ENCODE assay signal across 1 cellular context in genomic region chr2:20048488-20049443, GRCh38.
TF ChIP-seq lines count a peak whose summit lies in the region.

No MANE protein-coding gene starts in this region.

TF ChIP-seq in K562, 482 proteins besides CTCF, POLR2A, EP300 and RAD21:
- TF ChIP-seq, protein P1, sequence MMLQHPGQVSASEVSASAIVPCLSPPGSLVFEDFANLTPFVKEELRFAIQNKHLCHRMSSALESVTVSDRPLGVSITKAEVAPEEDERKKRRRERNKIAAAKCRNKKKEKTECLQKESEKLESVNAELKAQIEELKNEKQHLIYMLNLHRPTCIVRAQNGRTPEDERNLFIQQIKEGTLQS (IDR thresholded peaks at IDR 0.05), result peak; percentile 28; the same call in 1 of the 2 replicates
- TF ChIP-seq, protein P1 (CRISPR knock-in tag; conservative IDR thresholded peaks at IDR 0.05), result no peak
- TF ChIP-seq SOX6 (IDR thresholded peaks at IDR 0.05), result no peak
TF ChIP-seq in K562: peak in this region for 1.
